8 cellular contexts compared by ENCODE assay signal in genomic region chr13:101127741-101128353, GRCh38.
DNase-seq lines count a peak whose midpoint lies in the region; ATAC-seq and TF ChIP-seq lines count a peak whose summit lies in the region.

No MANE protein-coding gene starts in this region.

- H4K20me1 ChIP-seq in PC-9 (ENCODE audit: insufficient read depth): no peaks in the 10 kb centered on the region

- no peaks in the 10 kb centered on the region for H3F3A ChIP-seq in PC-9 (ENCODE audit: insufficient read depth, low read depth)

- CTCF ChIA-PET in PC-9 (lab: Charles Lee): interaction anchor here (0.6 to 1.0 kb wide), 5 partner anchors 540 to 1472 kb away, joined by 3 to 5 read pairs (median 4); no protein-coding TSS in a partner anchor

- H3K9me3 ChIP-seq in PC-9 (ENCODE audit: insufficient read depth, low read depth): no peaks in the 10 kb centered on the region

- H3K27me3 ChIP-seq in PC-9 (ENCODE audit: insufficient read depth, low read depth): no peaks in the 10 kb centered on the region

- H3K4me3 ChIP-seq in PC-9: no peak overlapping the region

- peak; percentile 46 for DNase-seq in SKM-1 treated with dmso at 0.1 percent for 144 hours (lab: John Stamatoyannopoulos, UW; ENCODE audit: unreplicated experiment)
- DNase-seq in SKM-1 (lab: John Stamatoyannopoulos, UW; ENCODE audit: unreplicated experiment): no peak
- DNase-seq in HT-29 (ENCODE audit: low spot score): peak; percentile 77
- peak in 1 of 2 experiments; percentile 10 for DNase-seq in PC-9
- peak; percentile 41 for DNase-seq in dedifferentiated amniotic fluid mesenchymal stem cell (ENCODE audit: extremely low spot score)
- peak; percentile 75 for DNase-seq in medulla oblongata (ENCODE audit: extremely low spot score)
- DNase-seq in HK-2 (ENCODE audit: unreplicated experiment): no peak

- H3K9me2 ChIP-seq in PC-9 (ENCODE audit: insufficient read depth): no peaks in the 10 kb centered on the region

- intact Hi-C loops in PC-9 (cut with micrococcal nuclease; ENCODE audit: unreplicated experiment): loop anchor here (1.0 to 10.0 kb wide), 5 partner anchors 406 to 1683 kb away; no protein-coding TSS in a partner anchor

- TF ChIP-seq CTCF in PC-9 (conservative IDR thresholded peaks at IDR 0.05): peak; percentile 93

- no peak overlapping the region for H2AFZ ChIP-seq in PC-9

- no peak overlapping the region for H3K27ac ChIP-seq in PC-9

- no peaks in the 10 kb centered on the region for H3K4me1 ChIP-seq in PC-9 (replicated peaks; ENCODE audit: insufficient read depth)

- POLR2A ChIA-PET in PC-9 (lab: Charles Lee; ENCODE audit: unreplicated experiment): no interaction called here

- peak; percentile 87 for ATAC-seq in GM21423 (IDR thresholded peaks at IDR 0.05; ENCODE audit: unreplicated experiment)

- H3K36me3 ChIP-seq in PC-9 (ENCODE audit: low read depth): no peaks in the 10 kb centered on the region

- H3K79me2 ChIP-seq in PC-9 (ENCODE audit: low read depth): no peaks in the 10 kb centered on the region

- H3K4me2 ChIP-seq in PC-9: no peak overlapping the region

- BruUV-seq in PC-9 (replicated peaks; lab: Mats Ljungman, UMichigan): no TSS peak

Comparison
In these comparisons a context has a peak if more than half of its experiments do, and no peak if none do; other contexts are left out.
1. DNase-seq: peak in SKM-1 treated with dmso at 0.1 percent for 144 hours (single experiment), HT-29 (single experiment), dedifferentiated amniotic fluid mesenchymal stem cell (single experiment) and medulla oblongata (single experiment); none in SKM-1 (single experiment) and HK-2 (single experiment).